ENCODE assay signal across 12 cellular contexts in genomic region chr9:133684461-133685361, GRCh38. TPM values are rescaled to one million over a fixed set of nuclear protein-coding genes. Genes with fewer than 3 reads are reported as not detected.
DNase-seq lines count a peak whose midpoint lies in the region; ATAC-seq and TF ChIP-seq lines count a peak whose summit lies in the region.
"Had no signal": no experiment of that assay in that cellular context is flagged by ENCODE, and none has a peak within 500 bp of the region (broad histone marks: within the 10 kb centered on the region; RNA-seq: fewer than 3 reads in every experiment).

No MANE protein-coding gene starts in this region.

- no peaks in the 10 kb centered on the region for H3K36me3 ChIP-seq in gastroesophageal sphincter
- H3K36me3 ChIP-seq: SJCRH30 had no signal

- no peaks in the 10 kb centered on the region for H3K9me3 ChIP-seq in gastroesophageal sphincter
- H3K9me3 ChIP-seq: SJCRH30 had no signal

- WGBS in gastroesophageal sphincter (ENCODE audit: low coverage in 1 of 2), 2 donors: no CpG with 5 or more reads among the region's 31 CpGs

- ATAC-seq in Right ventricle myocardium inferior (peak; percentile 40), gastroesophageal sphincter (peak; percentile 8), GM18909 (IDR thresholded peaks at IDR 0.05; ENCODE audit: poor library complexity, unreplicated experiment) (no peak), GM18873 (IDR thresholded peaks at IDR 0.05; ENCODE audit: low FRiP score, unreplicated experiment) (no peak), HG03175 (IDR thresholded peaks at IDR 0.05; ENCODE audit: unreplicated experiment) (no peak)
- no peak for ATAC-seq in naive thymus-derived CD8-positive, alpha-beta T cell

- H3K27me3 ChIP-seq in gastroesophageal sphincter: no peaks in the 10 kb centered on the region
- H3K27me3 ChIP-seq: SJCRH30 had no signal

- no peaks in the 10 kb centered on the region for H3K9me3 Mint-ChIP-seq in naive thymus-derived CD8-positive, alpha-beta T cell
- H3K9me3 Mint-ChIP-seq: natural killer cell treated with Interleukin-12 subunit alpha and Interleukin-12 subunit beta and Interleukin-15 and Interleukin-18, amount 100 ng/mL, for 72 hours had no signal

- TF ChIP-seq CTCF in gastroesophageal sphincter (IDR thresholded peaks at IDR 0.05): no peak

- peak overlapping the region; percentile 97 to 100 (median 100) for H3K27ac Mint-ChIP-seq in naive thymus-derived CD8-positive, alpha-beta T cell
- H3K27ac Mint-ChIP-seq: natural killer cell treated with Interleukin-12 subunit alpha and Interleukin-12 subunit beta and Interleukin-15 and Interleukin-18, amount 100 ng/mL, for 72 hours had no signal

- H3K4me3 Mint-ChIP-seq in naive thymus-derived CD8-positive, alpha-beta T cell: peak overlapping the region in 8 of 10 donors; percentile 40 to 90 (median 83)
- H3K4me3 Mint-ChIP-seq: natural killer cell treated with Interleukin-12 subunit alpha and Interleukin-12 subunit beta and Interleukin-15 and Interleukin-18, amount 100 ng/mL, for 72 hours had no signal

- H3K36me3 Mint-ChIP-seq in naive thymus-derived CD8-positive, alpha-beta T cell: no peaks in the 10 kb centered on the region
- H3K36me3 Mint-ChIP-seq: natural killer cell treated with Interleukin-12 subunit alpha and Interleukin-12 subunit beta and Interleukin-15 and Interleukin-18, amount 100 ng/mL, for 72 hours had no signal

- H3K4me3 ChIP-seq in gastroesophageal sphincter: no peak overlapping the region
- H3K4me3 ChIP-seq: SJCRH30 had no signal

- peaks cover 0 to 32% (median 0%) of the 10 kb centered on the region in 3 donors for H3K4me1 ChIP-seq in gastroesophageal sphincter

- no peaks in the 10 kb centered on the region for H3K27me3 Mint-ChIP-seq in naive thymus-derived CD8-positive, alpha-beta T cell
- H3K27me3 Mint-ChIP-seq: natural killer cell treated with Interleukin-12 subunit alpha and Interleukin-12 subunit beta and Interleukin-15 and Interleukin-18, amount 100 ng/mL, for 72 hours had no signal

- DNase-seq in Right ventricle myocardium inferior (ENCODE audit: missing footprints) (peak; percentile 72), cardiac septum (ENCODE audit: low spot score) (no peak), NCI-H2171 treated with DMSO at 0.1 percent for 48 hours (lab: John Stamatoyannopoulos, UW) (no peak)
- DNase-seq in naive thymus-derived CD8-positive, alpha-beta T cell: no peak
- DNase-seq: NCI-H526 had no signal

- TF ChIP-seq POLR2A in gastroesophageal sphincter (IDR thresholded peaks at IDR 0.05): no peak

- POLR2A ChIA-PET in naive thymus-derived CD8-positive, alpha-beta T cell (lab: Charles Lee): interaction anchor here (1.0 to 10.0 kb wide), 8 partner anchors 8 to 27 kb away, joined by 3 to 131 read pairs (median 6); no protein-coding TSS in a partner anchor

- H3K27ac ChIP-seq in gastroesophageal sphincter: peak overlapping the region in 2 of 4 donors; percentile 24 to 51

- intact Hi-C loops in Right ventricle myocardium inferior (cut with DNase I): loop anchor here (5.0 kb wide), 1 partner anchor 102 kb away; no protein-coding TSS in a partner anchor
- intact Hi-C loops in cardiac septum (cut with DNase I): loop anchor here (5.0 kb wide), 1 partner anchor 102 kb away; no protein-coding TSS in a partner anchor

- no peak for TF ChIP-seq EP300 in gastroesophageal sphincter (IDR thresholded peaks at IDR 0.05)

- H3K4me1 Mint-ChIP-seq in naive thymus-derived CD8-positive, alpha-beta T cell: peaks cover 19 to 30% (median 24%) of the 10 kb centered on the region in 4 donors

RNA-seq across cellular contexts. Expression of gene DBH, which starts 48.5 kb away (rescaled TPM):
- not detected for total RNA-seq in Right ventricle myocardium inferior
- not detected for total RNA-seq in cardiac septum
- not detected for total RNA-seq in gastroesophageal sphincter
- total RNA-seq in naive thymus-derived CD8-positive, alpha-beta T cell: not detected
- polyA plus RNA-seq in naive thymus-derived CD8-positive, alpha-beta T cell: not detected
- total RNA-seq: aorta; natural killer cell treated with Interleukin-12 subunit alpha and Interleukin-12 subunit beta and Interleukin-15 and Interleukin-18, amount 100 ng/mL, for 72 hours had no signal
- polyA plus RNA-seq: aorta had no signal

RNA-seq across cellular contexts. Expression of gene SARDH, which starts 53.4 kb away (rescaled TPM):
- total RNA-seq in Right ventricle myocardium inferior (0.41 TPM), cardiac septum (1.3 TPM), gastroesophageal sphincter (1 to 10 TPM in 2 of 4 donors, under 1 TPM in 1, not detected in 1; 0.62 to 2.3 (median 1.2) TPM)
- 1 to 10 TPM; 5.0 to 8.7 TPM for total RNA-seq in naive thymus-derived CD8-positive, alpha-beta T cell
- 1 to 10 TPM; 1.7 to 2.7 (median 2.4) TPM for polyA plus RNA-seq in naive thymus-derived CD8-positive, alpha-beta T cell

Comparison
In these comparisons a context has a peak if more than half of its experiments do, and no peak if none do; other contexts are left out.
1. ATAC-seq: peak in Right ventricle myocardium inferior (single experiment) and gastroesophageal sphincter (single experiment); none in naive thymus-derived CD8-positive, alpha-beta T cell (0 of 2), GM18909 (single experiment), GM18873 (single experiment) and HG03175 (single experiment).